In genomic region chr21:42073140-42074099, GRCh38 we compare ENCODE assay signal across 1 cellular context.
TF ChIP-seq lines count a peak whose summit lies in the region.

No MANE protein-coding gene starts in this region.

TF ChIP-seq in K562, 482 proteins besides CTCF, POLR2A, EP300 and RAD21 (continued from another document):
- TF ChIP-seq RERE (CRISPR knock-in tag; IDR thresholded peaks at IDR 0.05; ENCODE audit: borderline replicate concordance) (no peak), ETV1 (tag; conservative IDR thresholded peaks at IDR 0.05; ENCODE audit: low read depth) (0 out of 2 replicates have a peak, but pooled peaks have one; percentile 33)
